ENCODE assay signal across 8 cellular contexts in the genomic region with DNA sequence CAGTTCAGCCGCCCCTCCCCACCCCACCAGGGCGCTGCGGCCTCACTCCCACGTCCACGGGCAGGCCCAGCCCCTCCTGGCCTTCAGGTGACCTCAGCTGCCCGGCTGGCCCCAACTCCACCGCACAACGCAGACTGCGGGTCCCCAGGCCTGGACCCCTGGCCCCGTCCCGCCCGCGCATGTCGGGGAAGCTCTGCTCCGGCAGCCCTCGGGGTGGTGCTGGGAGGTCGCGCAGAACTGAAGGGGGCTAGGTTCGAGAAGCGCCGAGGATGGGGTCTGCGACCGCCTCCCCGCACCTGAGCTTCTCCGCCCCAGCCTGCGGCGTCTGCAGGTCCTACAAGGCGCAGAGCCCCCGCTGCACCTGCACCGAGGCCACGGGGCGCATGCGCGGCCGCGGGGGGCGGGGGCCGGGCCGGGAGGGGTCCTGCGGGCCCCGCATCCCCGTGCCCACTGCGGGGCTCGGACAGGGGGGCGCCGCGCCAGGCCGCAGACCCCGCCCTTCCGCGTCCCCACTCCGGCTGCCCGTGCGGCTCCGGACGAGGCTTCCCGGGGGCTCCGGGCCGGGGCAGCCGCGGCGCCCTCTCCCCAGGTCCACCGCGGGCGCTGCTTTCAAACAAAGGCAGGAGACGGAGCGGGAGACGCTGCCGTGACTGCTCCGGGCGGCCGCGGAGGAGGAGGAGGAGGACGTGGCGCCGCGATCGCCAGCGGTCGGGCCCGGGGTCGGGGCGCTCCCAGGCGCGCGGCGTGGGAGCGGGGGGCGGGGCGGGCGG. TPM values are rescaled to one million over a fixed set of nuclear protein-coding genes. Genes with fewer than 3 reads are reported as not detected.
DNase-seq lines count a peak whose midpoint lies in the region; ATAC-seq, FAIRE-seq and TF ChIP-seq lines count a peak whose summit lies in the region.

No MANE protein-coding gene starts in this region.

- intact Hi-C loops in esophagus squamous epithelium (cut with DNase I): no loop called here
- intact Hi-C loops in psoas muscle (cut with DNase I): no loop called here

- peak in 3 of 4 donors; percentile 11 to 59 (median 40) for ATAC-seq in psoas muscle
- no peak for ATAC-seq in HG03469 (IDR thresholded peaks at IDR 0.05; ENCODE audit: unreplicated experiment)

- H3K36me3 ChIP-seq in esophagus squamous epithelium: no peaks in the 10 kb centered on the region
- no peaks in the 10 kb centered on the region for H3K36me3 ChIP-seq in psoas muscle (ENCODE audit: insufficient read depth in 1 of 2, low read depth in 1 of 2)

- H3K27ac ChIP-seq in esophagus squamous epithelium (no peak overlapping the region), psoas muscle (no peak overlapping the region)

- no peak for TF ChIP-seq POLR2A in esophagus squamous epithelium (IDR thresholded peaks at IDR 0.05)
- no peak for TF ChIP-seq POLR2A in H54 (IDR thresholded peaks at IDR 0.05; ENCODE audit: low read depth, low read length)

- H3K9me3 ChIP-seq in esophagus squamous epithelium (no peaks in the 10 kb centered on the region), psoas muscle (no peaks in the 10 kb centered on the region)

- 0% methylated on average over 1 of the region's 91 CpGs; no CpG with 5 or more reads in 1 of the 2 donors for WGBS in esophagus squamous epithelium, 2 donors
- 2 to 5% (median 5%) methylated on average over 29 to 91 of the region's 91 CpGs for WGBS in psoas muscle, 3 donors

- H3K4me3 ChIP-seq in GM12875 (ENCODE audit: low read depth, low read length): peak overlapping the region; percentile 10
- peak overlapping the region in 3 of 4 donors; percentile 25 to 66 (median 44) for H3K4me3 ChIP-seq in esophagus squamous epithelium
- H3K4me3 ChIP-seq in psoas muscle: peak overlapping the region; percentile 63

- H3K27me3 ChIP-seq in esophagus squamous epithelium: peaks cover 9 to 98% (median 18%) of the 10 kb centered on the region in 4 donors
- H3K27me3 ChIP-seq in psoas muscle (ENCODE audit: insufficient read depth in 3 of 3, low read length in 2 of 3): peaks cover 0 to 31% (median 12%) of the 10 kb centered on the region in 3 donors

- peak; percentile 26 for DNase-seq in NCI-H526 treated with DMSO at 0.1 percent for 48 hours (lab: John Stamatoyannopoulos, UW)
- DNase-seq in esophagus squamous epithelium (lab: John Stamatoyannopoulos, UW): no peak
- peak; percentile 12 to 48 for DNase-seq in psoas muscle
- DNase-seq in NCI-H510A (lab: John Stamatoyannopoulos, UW): no peak
- DNase-seq in H54 (ENCODE audit: insufficient read length, low spot score): no peak
- no peak for DNase-seq in activated CD4-positive, alpha-beta T cell treated with anti-CD3 and anti-CD28 coated beads for 1 hour

- peaks cover 0 to 28% (median 22%) of the 10 kb centered on the region in 3 donors for H3K4me1 ChIP-seq in esophagus squamous epithelium
- H3K4me1 ChIP-seq in psoas muscle: peaks cover 4% of the 10 kb centered on the region

- FAIRE-seq in H54 (lab: Jason Lieb, UNC): no peak

- TF ChIP-seq CTCF in GM12875 (IDR thresholded peaks at IDR 0.05; ENCODE audit: borderline replicate concordance, insufficient read depth, low read depth, low read length) (no peak), esophagus squamous epithelium (IDR thresholded peaks at IDR 0.05) (no peak), psoas muscle (IDR thresholded peaks at IDR 0.05) (no peak)

RNA-seq across cellular contexts. Expression of gene NAT8L, which starts 0.7 kb away (rescaled TPM):
- total RNA-seq in esophagus squamous epithelium (under 1 TPM in 1 of 4 donors, not detected in 3; under 0.01 TPM), psoas muscle (1 to 10 TPM; 3.4 to 7.2 (median 4.8) TPM)
- polyA plus RNA-seq in psoas muscle: 1 to 10 TPM in 2 of 3 donors, under 1 TPM in 1; 0.72 to 1.7 (median 1.5) TPM

RNA-seq across cellular contexts. Expression of gene NELFA, which starts 49.7 kb away (rescaled TPM):
- total RNA-seq in esophagus squamous epithelium (10 to 100 TPM; 23.1 to 36.8 (median 25.0) TPM), psoas muscle (10 to 100 TPM; 11.4 to 20.2 (median 12.2) TPM)
- polyA plus RNA-seq in psoas muscle: 10 to 100 TPM; 13.2 to 16.5 (median 15.2) TPM

Comparison
In these comparisons a context has a peak if more than half of its experiments do, and no peak if none do; other contexts are left out.
1. H3K4me3 ChIP-seq: peak in every context shown above with its lines; median percentile 63 in psoas muscle; 44 in esophagus squamous epithelium; 10 in GM12875.
2. DNase-seq: peak in NCI-H526 treated with DMSO at 0.1 percent for 48 hours (single experiment) and psoas muscle (2 of 2); none in esophagus squamous epithelium (single experiment), NCI-H510A (single experiment), H54 (single experiment) and activated CD4-positive, alpha-beta T cell treated with anti-CD3 and anti-CD28 coated beads for 1 hour (single experiment).
3. RNA of gene NAT8L, which starts 0.7 kb away (total RNA-seq): 3.4 to 7.2 TPM in psoas muscle; under 0.01 TPM in esophagus squamous epithelium; every median in the first group is over 4 times any median in the second.